16 cellular contexts compared by ENCODE assay signal in genomic region chr3:47130557-47130956, GRCh38.
"Had no signal": no experiment of that assay in that cellular context is flagged by ENCODE, and none has a peak within 500 bp of the region (broad histone marks: within the 10 kb centered on the region; RNA-seq: fewer than 3 reads in every experiment).

No MANE protein-coding gene starts in this region.

- H3K9me3 Mint-ChIP-seq: activated naive CD4-positive, alpha-beta T cell treated with anti-CD3 and anti-CD28 coated beads, Interleukin-2, amount 10 ng/mL, durations not matched to agents 7 days and 5 days; activated T-helper 2 cell treated with anti-CD3 and anti-CD28 coated beads, Interferon-gamma antibody, Interleukin-2, Interleukin-4, amounts not matched to agents 10 μg/mL and 5 μg/mL and 100 μg/mL, durations not matched to agents 14 hours and 24 hours and 36 hours; naive B cell; stimulated activated naive B cell treated with anti-CD40 and anti-IgM and Interleukin-4, amounts not matched to agents 10 μg/mL and 1 μg/mL and 100 μg/mL, for 72 hours had no signal

- H3K27me3 Mint-ChIP-seq: activated naive CD4-positive, alpha-beta T cell treated with anti-CD3 and anti-CD28 coated beads, Interleukin-2, amount 10 ng/mL, durations not matched to agents 7 days and 5 days; naive B cell; stimulated activated naive B cell treated with anti-CD40 and anti-IgM and Interleukin-4, amounts not matched to agents 10 μg/mL and 1 μg/mL and 100 μg/mL, for 72 hours had no signal

- H3K27ac Mint-ChIP-seq: activated naive CD4-positive, alpha-beta T cell treated with anti-CD3 and anti-CD28 coated beads, Interleukin-2, amount 10 ng/mL, durations not matched to agents 7 days and 5 days; activated T-helper 2 cell treated with anti-CD3 and anti-CD28 coated beads, Interferon-gamma antibody, Interleukin-2, Interleukin-4, amounts not matched to agents 10 μg/mL and 5 μg/mL and 100 μg/mL, durations not matched to agents 14 hours and 24 hours and 36 hours; endodermal cell; stimulated activated naive B cell treated with anti-CD40 and anti-IgM and Interleukin-4, amounts not matched to agents 10 μg/mL and 1 μg/mL and 100 μg/mL, for 72 hours had no signal

- DNase-seq: activated CD4-positive, alpha-beta T cell treated with anti-CD3 and anti-CD28 coated beads, Interleukin-2, amount 50 U/mL, for 4 hours; activated naive CD4-positive, alpha-beta T cell treated with anti-CD3 and anti-CD28 coated beads, Interleukin-2, amount 10 ng/mL, durations not matched to agents 7 days and 5 days; activated T-cell treated with anti-CD3 and anti-CD28 coated beads for 4 hours; dorsolateral prefrontal cortex; endodermal cell; kidney glomerular epithelial cell; left ventricle myocardium inferior; mucosa of descending colon; naive B cell; spleen; stimulated activated CD4-positive, alpha-beta T cell treated with anti-CD3 and anti-CD28 coated beads, Interleukin-4, amount 100 ng/mL, for 4 hours; stimulated activated naive B cell treated with anti-CD40 and anti-IgM and Interleukin-4, amounts not matched to agents 10 μg/mL and 1 μg/mL and 100 μg/mL, for 72 hours; tibial artery; uterus had no signal

- ATAC-seq: mucosa of descending colon; sciatic nerve; stimulated activated naive B cell treated with anti-CD40 and anti-IgM and Interleukin-4, amounts not matched to agents 10 μg/mL and 1 μg/mL and 100 μg/mL, for 72 hours had no signal

- H3K4me3 Mint-ChIP-seq: activated naive CD4-positive, alpha-beta T cell treated with anti-CD3 and anti-CD28 coated beads, Interleukin-2, amount 10 ng/mL, durations not matched to agents 7 days and 5 days; endodermal cell; naive B cell; stimulated activated naive B cell treated with anti-CD40 and anti-IgM and Interleukin-4, amounts not matched to agents 10 μg/mL and 1 μg/mL and 100 μg/mL, for 72 hours had no signal
